In genomic region chr5:127426661-127427060, GRCh38 we compare ENCODE assay signal across 14 cellular contexts.
DNase-seq lines count a peak whose midpoint lies in the region; ATAC-seq and TF ChIP-seq lines count a peak whose summit lies in the region.
"Had no signal": no experiment of that assay in that cellular context is flagged by ENCODE, and none has a peak within 500 bp of the region (broad histone marks: within the 10 kb centered on the region; RNA-seq: fewer than 3 reads in every experiment).

No MANE protein-coding gene starts in this region.

- H3K27ac Mint-ChIP-seq in progenitor cell of endocrine pancreas = peak overlapping the region; percentile 71
- H3K27ac Mint-ChIP-seq: B cell; CD4-positive, alpha-beta T cell; GM23338 had no signal

- H3K36me3 Mint-ChIP-seq in progenitor cell of endocrine pancreas (ENCODE audit: insufficient read depth) = peaks cover 12% of the 10 kb centered on the region

- peak in 1 of 2 experiments; percentile 60; a peak in 1 of 4 replicates for TF ChIP-seq EP300 in SK-N-SH (IDR thresholded peaks at IDR 0.05; ENCODE audit: borderline replicate concordance in 1 of 2, low read depth in 1 of 2, low read length in 1 of 2)

- peak; percentile 57 for DNase-seq in SK-N-SH
- no peak for DNase-seq in heart left ventricle
- no peak for DNase-seq in right cardiac atrium
- DNase-seq in progenitor cell of endocrine pancreas (ENCODE audit: low spot score, unreplicated experiment) = no peak
- no peak for DNase-seq in PC-9
- no peak for DNase-seq in T-helper 9 cell
- DNase-seq: C1 segment of cervical spinal cord; Calu3; CD4-positive, alpha-beta T cell; DMS 273 treated with DMSO at 0.1 percent for 48 hours; H7 had no signal

- no peak for TF ChIP-seq RAD21 in SK-N-SH (IDR thresholded peaks at IDR 0.05; ENCODE audit: low read length)

- H3F3A ChIP-seq in SK-N-SH (replicated peaks; ENCODE audit: insufficient read depth) (no peaks in the 10 kb centered on the region), PC-9 (ENCODE audit: insufficient read depth, low read depth) (0 out of 2 replicates have a peak, but pooled peaks cover 6% of the 10 kb centered on the region)

- H3K79me2 ChIP-seq in SK-N-SH (ENCODE audit: insufficient read depth) = no peaks in the 10 kb centered on the region
- H3K79me2 ChIP-seq in PC-9 (ENCODE audit: low read depth) = no peaks in the 10 kb centered on the region

- TF ChIP-seq CTCF in SK-N-SH (IDR thresholded peaks at IDR 0.05) = no peak
- no peak for TF ChIP-seq CTCF in heart left ventricle (IDR thresholded peaks at IDR 0.05)
- no peak for TF ChIP-seq CTCF in progenitor cell of endocrine pancreas (IDR thresholded peaks at IDR 0.05; ENCODE audit: unreplicated experiment)
- no peak for TF ChIP-seq CTCF in PC-9 (conservative IDR thresholded peaks at IDR 0.05)

- H2AFZ ChIP-seq in SK-N-SH (ENCODE audit: low read depth) (no peak overlapping the region), PC-9 (no peak overlapping the region)
- H2AFZ ChIP-seq: GM23338 had no signal

- H3K27me3 ChIP-seq in SK-N-SH (ENCODE audit: insufficient read depth) = no peaks in the 10 kb centered on the region
- no peaks in the 10 kb centered on the region for H3K27me3 ChIP-seq in heart left ventricle
- no peaks in the 10 kb centered on the region for H3K27me3 ChIP-seq in right cardiac atrium (ENCODE audit: control insufficient read depth, insufficient read depth)
- H3K27me3 ChIP-seq in PC-9 (ENCODE audit: insufficient read depth, low read depth) = no peaks in the 10 kb centered on the region

- no peaks in the 10 kb centered on the region for H3K9me3 ChIP-seq in SK-N-SH
- no peaks in the 10 kb centered on the region for H3K9me3 ChIP-seq in heart left ventricle
- no peaks in the 10 kb centered on the region for H3K9me3 ChIP-seq in right cardiac atrium (ENCODE audit: control insufficient read depth, low read length)
- H3K9me3 ChIP-seq in PC-9 (ENCODE audit: insufficient read depth, low read depth) = no peaks in the 10 kb centered on the region

- H3K4me2 ChIP-seq in SK-N-SH (no peak overlapping the region), PC-9 (no peak overlapping the region)
- H3K4me2 ChIP-seq: GM23338 had no signal

- H3K9me2 ChIP-seq in SK-N-SH = no peaks in the 10 kb centered on the region
- H3K9me2 ChIP-seq in PC-9 (ENCODE audit: insufficient read depth) = no peaks in the 10 kb centered on the region

- no peaks in the 10 kb centered on the region for H3K36me3 ChIP-seq in SK-N-SH (replicated peaks in 1 of 2; ENCODE audit: control insufficient read depth in 1 of 2, insufficient read depth in 2 of 2, low read length in 1 of 2)
- H3K36me3 ChIP-seq in heart left ventricle = no peaks in the 10 kb centered on the region
- H3K36me3 ChIP-seq in PC-9 (ENCODE audit: low read depth) = no peaks in the 10 kb centered on the region

- no peak for TF ChIP-seq POLR2A in heart left ventricle (IDR thresholded peaks at IDR 0.05)

- BruUV-seq in PC-9 (replicated peaks; lab: Mats Ljungman, UMichigan) = no TSS peak

- WGBS in SK-N-SH (ENCODE audit: low lambda C conversion rate) = 29% methylated on average over 2 of the region's 2 CpGs
- WGBS in heart left ventricle, 4 donors = 32 to 49% (median 36%) methylated on average over 2 of the region's 2 CpGs
- 42% methylated on average over 2 of the region's 2 CpGs for WGBS in right cardiac atrium

- H3K4me1 ChIP-seq in SK-N-SH (ENCODE audit: control insufficient read depth in 1 of 2, insufficient read depth in 2 of 2, low read depth in 1 of 2, low read length in 1 of 2) (peaks cover 0 to 16% of the 10 kb centered on the region in 2 experiments; a peak in 2 of 4 replicates), heart left ventricle (peaks cover 0 to 19% (median 2%) of the 10 kb centered on the region in 12 donors), right cardiac atrium (ENCODE audit: control insufficient read depth, insufficient read depth, low read length) (peaks cover 7% of the 10 kb centered on the region), PC-9 (replicated peaks; ENCODE audit: insufficient read depth) (peaks cover 18% of the 10 kb centered on the region)

- POLR2A ChIA-PET in SK-N-SH (lab: Yijun Ruan, JAX) = no interaction called here
- POLR2A ChIA-PET in PC-9 (lab: Charles Lee; ENCODE audit: unreplicated experiment) = no interaction called here

- CTCF ChIA-PET in SK-N-SH (lab: Yijun Ruan, JAX) (interaction anchor here (1.4 kb wide), 1 partner anchor 18 kb away, joined by 4 read pairs; no protein-coding TSS in a partner anchor), PC-9 (lab: Charles Lee) (no interaction called here)

- peaks cover 3% of the 10 kb centered on the region for H3K9me3 Mint-ChIP-seq in progenitor cell of endocrine pancreas (ENCODE audit: low read depth)
- H3K9me3 Mint-ChIP-seq: CD4-positive, alpha-beta T cell; GM23338 had no signal

- ATAC-seq in heart left ventricle = peak; percentile 67 to 86 (median 74)
- ATAC-seq in right cardiac atrium = peak; percentile 42 to 66
- ATAC-seq in GM19467 (IDR thresholded peaks at IDR 0.05; ENCODE audit: unreplicated experiment) = no peak
- ATAC-seq: GM23338 had no signal

- no peaks in the 10 kb centered on the region for H4K20me1 ChIP-seq in SK-N-SH (ENCODE audit: insufficient read depth)
- no peaks in the 10 kb centered on the region for H4K20me1 ChIP-seq in PC-9 (ENCODE audit: insufficient read depth)

- H3K4me3 ChIP-seq in SK-N-SH (ENCODE audit: low read depth in 2 of 2, low read length in 1 of 2) (no peak overlapping the region), heart left ventricle (no peak overlapping the region), right cardiac atrium (ENCODE audit: low read length) (no peak overlapping the region), PC-9 (no peak overlapping the region)
- H3K4me3 ChIP-seq: GM23338 had no signal

- H3K9ac ChIP-seq in SK-N-SH = no peak overlapping the region

- no peak overlapping the region for H3K4me3 Mint-ChIP-seq in progenitor cell of endocrine pancreas (ENCODE audit: low read depth)
- H3K4me3 Mint-ChIP-seq: B cell; CD4-positive, alpha-beta T cell; GM23338 had no signal

- intact Hi-C loops in heart left ventricle (cut with DNase I) = no loop called here
- intact Hi-C loops in right cardiac atrium (cut with DNase I) = no loop called here
- intact Hi-C loops in PC-9 (cut with micrococcal nuclease; ENCODE audit: unreplicated experiment) = no loop called here

- peaks cover 59% of the 10 kb centered on the region for H3K4me1 Mint-ChIP-seq in progenitor cell of endocrine pancreas (ENCODE audit: low read depth)

- H3K27ac ChIP-seq in SK-N-SH (ENCODE audit: low read depth in 2 of 2, low read length in 1 of 2) (peak overlapping the region in 1 of 2 experiments; percentile 58; a peak in 1 of 4 replicates), heart left ventricle (no peak overlapping the region), right cardiac atrium (ENCODE audit: low read length) (no peak overlapping the region), PC-9 (no peak overlapping the region)

- H3K27me3 Mint-ChIP-seq in progenitor cell of endocrine pancreas = no peaks in the 10 kb centered on the region
- H3K27me3 Mint-ChIP-seq: B cell had no signal

TF ChIP-seq in SK-N-SH, 30 proteins besides CTCF, POLR2A, EP300 and RAD21 (continues in another document):
- TF ChIP-seq FOXM1 (IDR thresholded peaks at IDR 0.05; ENCODE audit: low read depth) (no peak), GATA2 (CRISPR knock-in tag; IDR thresholded peaks at IDR 0.05) (peak; percentile 43; the same call in 1 of the 2 replicates), RCOR1 (IDR thresholded peaks at IDR 0.05; ENCODE audit: low read length) (peak; percentile 52; the same call in 1 of the 2 replicates), SIN3A (IDR thresholded peaks at IDR 0.05; ENCODE audit: borderline replicate concordance, low read depth, low read length) (no peak), MXI1 (IDR thresholded peaks at IDR 0.05; ENCODE audit: low read depth, low read length) (peak; percentile 37; the same call in 1 of the 2 replicates), TCF12 (IDR thresholded peaks at IDR 0.05) (no peak), TAF1 (IDR thresholded peaks at IDR 0.05; ENCODE audit: borderline replicate concordance, low read depth, low read length) (no peak), MEF2A (IDR thresholded peaks at IDR 0.05; ENCODE audit: borderline replicate concordance, low read depth) (no peak), GABPA (IDR thresholded peaks at IDR 0.05; ENCODE audit: low read depth) (no peak)
- TF ChIP-seq, protein P1, sequence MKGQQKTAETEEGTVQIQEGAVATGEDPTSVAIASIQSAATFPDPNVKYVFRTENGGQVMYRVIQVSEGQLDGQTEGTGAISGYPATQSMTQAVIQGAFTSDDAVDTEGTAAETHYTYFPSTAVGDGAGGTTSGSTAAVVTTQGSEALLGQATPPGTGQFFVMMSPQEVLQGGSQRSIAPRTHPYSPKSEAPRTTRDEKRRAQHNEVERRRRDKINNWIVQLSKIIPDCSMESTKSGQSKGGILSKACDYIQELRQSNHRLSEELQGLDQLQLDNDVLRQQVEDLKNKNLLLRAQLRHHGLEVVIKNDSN (IDR thresholded peaks at IDR 0.05; ENCODE audit: borderline replicate concordance, low read depth) = no peak
- TF ChIP-seq, protein P2, sequence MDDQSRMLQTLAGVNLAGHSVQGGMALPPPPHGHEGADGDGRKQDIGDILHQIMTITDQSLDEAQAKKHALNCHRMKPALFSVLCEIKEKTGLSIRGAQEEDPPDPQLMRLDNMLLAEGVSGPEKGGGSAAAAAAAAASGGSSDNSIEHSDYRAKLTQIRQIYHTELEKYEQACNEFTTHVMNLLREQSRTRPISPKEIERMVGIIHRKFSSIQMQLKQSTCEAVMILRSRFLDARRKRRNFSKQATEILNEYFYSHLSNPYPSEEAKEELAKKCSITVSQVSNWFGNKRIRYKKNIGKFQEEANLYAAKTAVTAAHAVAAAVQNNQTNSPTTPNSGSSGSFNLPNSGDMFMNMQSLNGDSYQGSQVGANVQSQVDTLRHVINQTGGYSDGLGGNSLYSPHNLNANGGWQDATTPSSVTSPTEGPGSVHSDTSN (IDR thresholded peaks at IDR 0.05) = no peak
- TF ChIP-seq, protein P3, sequence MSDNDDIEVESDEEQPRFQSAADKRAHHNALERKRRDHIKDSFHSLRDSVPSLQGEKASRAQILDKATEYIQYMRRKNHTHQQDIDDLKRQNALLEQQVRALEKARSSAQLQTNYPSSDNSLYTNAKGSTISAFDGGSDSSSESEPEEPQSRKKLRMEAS (IDR thresholded peaks at IDR 0.05; ENCODE audit: low read depth) = no peak
